Comparison of ENCODE assay signal across 2 cellular contexts in genomic region chr13:45385320-45385719, GRCh38.
TF ChIP-seq lines count a peak whose summit lies in the region.

No MANE protein-coding gene starts in this region.

TF ChIP-seq in HCT116, 20 proteins besides CTCF, POLR2A, EP300 and RAD21:
- no peak for TF ChIP-seq ATF3 (IDR thresholded peaks at IDR 0.05)
- no peak for TF ChIP-seq EZH2phosphoT487 (IDR thresholded peaks at IDR 0.05; ENCODE audit: borderline replicate concordance)
- TF ChIP-seq SIN3A (IDR thresholded peaks at IDR 0.05; ENCODE audit: low read depth): no peak
- no peak for TF ChIP-seq SRF (IDR thresholded peaks at IDR 0.05; ENCODE audit: low read depth)
- no peak for TF ChIP-seq JUND (IDR thresholded peaks at IDR 0.05)
- TF ChIP-seq EGR1 (IDR thresholded peaks at IDR 0.05; ENCODE audit: low read depth): no peak
- TF ChIP-seq ZNF274 (IDR thresholded peaks at IDR 0.05; ENCODE audit: low read depth, low read length): no peak
- no peak for TF ChIP-seq REST (IDR thresholded peaks at IDR 0.05; ENCODE audit: low read depth)
- TF ChIP-seq POLR2AphosphoS5 (IDR thresholded peaks at IDR 0.05; ENCODE audit: low read depth, low read length): no peak

TF ChIP-seq in K562, 482 proteins besides CTCF, POLR2A, EP300 and RAD21:
- TF ChIP-seq POLR2AphosphoS5 (IDR thresholded peaks at IDR 0.05; ENCODE audit: control insufficient read depth, insufficient read depth, low read depth, low read length) (no peak), ZNF354B (CRISPR knock-in tag; IDR thresholded peaks at IDR 0.05) (no peak), TRIM28 (IDR thresholded peaks at IDR 0.05) (no peak), ZEB2 (IDR thresholded peaks at IDR 0.05) (no peak), HNRNPK (IDR thresholded peaks at IDR 0.05; ENCODE audit: low read depth, low read length, poor library complexity, severe bottlenecking) (no peak), CGGBP1 (CRISPR knock-in tag; IDR thresholded peaks at IDR 0.05) (no peak), KLF10 (CRISPR knock-in tag; IDR thresholded peaks at IDR 0.05) (no peak), ZNF766 (CRISPR knock-in tag; conservative IDR thresholded peaks at IDR 0.05) (no peak), ZC3H8 (IDR thresholded peaks at IDR 0.05) (no peak), ZNF586 (CRISPR knock-in tag; conservative IDR thresholded peaks at IDR 0.05) (no peak), ZNF41 (CRISPR knock-in tag; conservative IDR thresholded peaks at IDR 0.05) (no peak), ZNF134 (CRISPR knock-in tag; conservative IDR thresholded peaks at IDR 0.05) (no peak), SIN3A (IDR thresholded peaks at IDR 0.05; ENCODE audit: borderline replicate concordance in 2 of 2, control insufficient read depth in 1 of 2, low read depth in 2 of 2, low read length in 2 of 2) (no peak)
- TF ChIP-seq, protein P1, sequence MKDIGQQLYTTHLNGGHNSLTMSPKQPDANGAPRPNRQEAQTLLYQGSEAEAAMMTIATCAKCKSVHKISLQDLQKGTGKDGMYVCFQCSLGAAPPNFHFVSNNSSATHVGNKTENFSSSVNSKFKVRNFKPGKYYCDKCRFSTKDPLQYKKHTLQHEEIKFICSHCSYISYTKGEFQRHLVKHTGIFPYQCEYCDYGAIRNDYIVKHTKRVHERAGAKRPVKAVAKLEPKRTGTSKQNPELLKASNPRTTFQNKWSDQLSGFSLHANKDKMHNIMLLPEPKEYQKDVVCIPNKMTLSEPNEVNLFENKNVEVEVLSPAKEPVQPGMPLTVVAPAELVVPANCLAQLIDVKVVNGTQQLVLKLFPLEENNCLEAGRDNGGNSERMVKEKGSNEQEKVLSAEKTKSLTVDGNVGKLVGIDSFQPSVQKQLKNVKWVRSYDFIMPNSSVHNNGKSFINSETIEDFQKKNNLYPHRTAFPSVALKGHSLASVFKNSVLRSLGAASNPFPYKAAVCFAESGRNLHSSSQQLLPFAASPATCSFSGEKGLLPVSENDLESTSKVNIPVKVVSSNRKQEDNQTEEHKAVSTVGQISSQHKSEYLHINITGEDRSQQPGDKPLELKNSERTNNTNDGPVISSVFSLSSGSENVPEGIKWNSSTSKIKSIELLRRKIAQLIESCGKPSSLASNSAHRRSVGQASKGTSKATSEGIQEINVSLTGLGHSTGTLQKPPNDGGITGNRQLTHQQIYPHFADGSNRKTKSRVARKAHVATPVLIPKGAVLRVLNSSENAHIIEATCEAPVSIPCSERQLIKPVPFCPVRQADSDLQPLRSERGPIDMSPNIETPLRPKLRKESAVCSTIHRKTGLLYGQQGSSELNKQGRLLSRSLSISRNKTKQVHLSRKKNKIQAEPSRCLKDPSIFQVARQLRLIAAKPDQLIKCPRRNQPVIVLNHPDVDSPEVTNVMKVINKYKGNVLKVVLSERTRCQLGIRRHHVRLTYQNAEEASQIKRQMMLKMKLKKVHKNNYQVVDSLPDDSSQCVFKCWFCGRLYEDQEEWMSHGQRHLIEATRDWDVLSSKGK (CRISPR knock-in tag; IDR thresholded peaks at IDR 0.05): no peak
